ENCODE assay signal across 1 cellular context in the genomic region with DNA sequence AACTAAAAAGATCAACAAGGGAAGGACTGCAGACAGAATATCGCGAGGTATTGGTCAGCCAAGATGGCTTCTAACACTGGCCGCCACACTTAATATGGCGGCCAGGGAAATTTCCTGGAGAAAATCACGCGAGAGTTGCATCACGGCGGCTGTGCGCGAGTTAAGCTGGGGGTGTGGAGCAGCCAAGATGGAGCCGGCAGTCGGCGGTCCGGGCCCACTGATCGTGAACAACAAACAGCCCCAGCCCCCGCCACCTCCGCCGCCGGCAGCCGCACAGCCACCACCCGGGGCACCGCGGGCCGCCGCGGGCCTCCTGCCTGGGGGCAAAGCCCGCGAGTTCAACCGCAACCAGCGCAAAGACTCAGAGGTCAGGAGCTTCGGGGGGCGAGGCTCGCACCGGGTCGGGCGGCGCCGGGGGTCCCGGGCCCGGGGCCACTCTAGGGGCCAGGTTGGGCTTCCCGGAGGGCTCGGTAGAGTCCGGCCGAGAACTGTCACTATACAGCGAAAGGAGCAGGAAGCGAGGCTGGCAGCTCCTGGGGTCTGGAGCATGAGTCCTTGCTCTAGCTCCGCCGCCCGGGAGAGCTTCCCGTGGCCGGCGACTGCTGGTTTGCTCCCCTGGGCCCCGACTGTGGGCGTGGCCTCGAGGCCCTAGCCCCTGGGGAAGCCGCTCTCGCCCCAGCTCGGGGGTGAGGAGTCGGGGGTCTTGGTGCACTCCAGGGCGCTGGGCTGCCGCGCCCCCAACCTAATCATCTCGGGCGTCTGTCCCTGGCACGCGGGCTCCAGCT.
TF ChIP-seq lines count a peak whose summit lies in the region.

A gene with protein sequence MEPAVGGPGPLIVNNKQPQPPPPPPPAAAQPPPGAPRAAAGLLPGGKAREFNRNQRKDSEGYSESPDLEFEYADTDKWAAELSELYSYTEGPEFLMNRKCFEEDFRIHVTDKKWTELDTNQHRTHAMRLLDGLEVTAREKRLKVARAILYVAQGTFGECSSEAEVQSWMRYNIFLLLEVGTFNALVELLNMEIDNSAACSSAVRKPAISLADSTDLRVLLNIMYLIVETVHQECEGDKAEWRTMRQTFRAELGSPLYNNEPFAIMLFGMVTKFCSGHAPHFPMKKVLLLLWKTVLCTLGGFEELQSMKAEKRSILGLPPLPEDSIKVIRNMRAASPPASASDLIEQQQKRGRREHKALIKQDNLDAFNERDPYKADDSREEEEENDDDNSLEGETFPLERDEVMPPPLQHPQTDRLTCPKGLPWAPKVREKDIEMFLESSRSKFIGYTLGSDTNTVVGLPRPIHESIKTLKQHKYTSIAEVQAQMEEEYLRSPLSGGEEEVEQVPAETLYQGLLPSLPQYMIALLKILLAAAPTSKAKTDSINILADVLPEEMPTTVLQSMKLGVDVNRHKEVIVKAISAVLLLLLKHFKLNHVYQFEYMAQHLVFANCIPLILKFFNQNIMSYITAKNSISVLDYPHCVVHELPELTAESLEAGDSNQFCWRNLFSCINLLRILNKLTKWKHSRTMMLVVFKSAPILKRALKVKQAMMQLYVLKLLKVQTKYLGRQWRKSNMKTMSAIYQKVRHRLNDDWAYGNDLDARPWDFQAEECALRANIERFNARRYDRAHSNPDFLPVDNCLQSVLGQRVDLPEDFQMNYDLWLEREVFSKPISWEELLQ (plus strand): TSS at position 174 of the 785 bp plus-strand sequence. CDS start 14 bp downstream, at position 188.

TF ChIP-seq in K562, 482 proteins besides CTCF, POLR2A, EP300 and RAD21 (continued from another document and continues in another):
- TF ChIP-seq, protein P1, sequence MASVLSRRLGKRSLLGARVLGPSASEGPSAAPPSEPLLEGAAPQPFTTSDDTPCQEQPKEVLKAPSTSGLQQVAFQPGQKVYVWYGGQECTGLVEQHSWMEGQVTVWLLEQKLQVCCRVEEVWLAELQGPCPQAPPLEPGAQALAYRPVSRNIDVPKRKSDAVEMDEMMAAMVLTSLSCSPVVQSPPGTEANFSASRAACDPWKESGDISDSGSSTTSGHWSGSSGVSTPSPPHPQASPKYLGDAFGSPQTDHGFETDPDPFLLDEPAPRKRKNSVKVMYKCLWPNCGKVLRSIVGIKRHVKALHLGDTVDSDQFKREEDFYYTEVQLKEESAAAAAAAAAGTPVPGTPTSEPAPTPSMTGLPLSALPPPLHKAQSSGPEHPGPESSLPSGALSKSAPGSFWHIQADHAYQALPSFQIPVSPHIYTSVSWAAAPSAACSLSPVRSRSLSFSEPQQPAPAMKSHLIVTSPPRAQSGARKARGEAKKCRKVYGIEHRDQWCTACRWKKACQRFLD (CRISPR knock-in tag; IDR thresholded peaks at IDR 0.05), result peak; percentile 93
- TF ChIP-seq ZBTB17 (CRISPR knock-in tag; IDR thresholded peaks at IDR 0.05), result no peak; the same call in 1 of the 2 replicates
- no peak for TF ChIP-seq MIER1 (IDR thresholded peaks at IDR 0.05; ENCODE audit: low read depth)
- TF ChIP-seq HOXB6 (CRISPR knock-in tag; IDR thresholded peaks at IDR 0.05; ENCODE audit: borderline replicate concordance), result no peak
- TF ChIP-seq FOSL1 (tag; conservative IDR thresholded peaks at IDR 0.05), result peak; percentile 66
- peak; percentile 96 for TF ChIP-seq RBFOX2 (IDR thresholded peaks at IDR 0.05; ENCODE audit: low read depth, low read length)
- TF ChIP-seq SMAD4 (CRISPR knock-in tag; conservative IDR thresholded peaks at IDR 0.05), result peak; percentile 47; the same call in 1 of the 2 replicates
- TF ChIP-seq MEIS2 (IDR thresholded peaks at IDR 0.05; ENCODE audit: partially characterized antibody), result no peak
- no peak for TF ChIP-seq FOXA1 (IDR thresholded peaks at IDR 0.05; ENCODE audit: borderline replicate concordance)
- peak; percentile 87; the same call in 1 of the 2 replicates for TF ChIP-seq FOXP1 (CRISPR knock-in tag; IDR thresholded peaks at IDR 0.05)
- TF ChIP-seq, protein P2, sequence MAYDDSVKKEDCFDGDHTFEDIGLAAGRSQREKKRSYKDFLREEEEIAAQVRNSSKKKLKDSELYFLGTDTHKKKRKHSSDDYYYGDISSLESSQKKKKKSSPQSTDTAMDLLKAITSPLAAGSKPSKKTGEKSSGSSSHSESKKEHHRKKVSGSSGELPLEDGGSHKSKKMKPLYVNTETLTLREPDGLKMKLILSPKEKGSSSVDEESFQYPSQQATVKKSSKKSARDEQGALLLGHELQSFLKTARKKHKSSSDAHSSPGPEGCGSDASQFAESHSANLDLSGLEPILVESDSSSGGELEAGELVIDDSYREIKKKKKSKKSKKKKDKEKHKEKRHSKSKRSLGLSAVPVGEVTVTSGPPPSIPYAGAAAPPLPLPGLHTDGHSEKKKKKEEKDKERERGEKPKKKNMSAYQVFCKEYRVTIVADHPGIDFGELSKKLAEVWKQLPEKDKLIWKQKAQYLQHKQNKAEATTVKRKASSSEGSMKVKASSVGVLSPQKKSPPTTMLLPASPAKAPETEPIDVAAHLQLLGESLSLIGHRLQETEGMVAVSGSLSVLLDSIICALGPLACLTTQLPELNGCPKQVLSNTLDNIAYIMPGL (CRISPR knock-in tag; IDR thresholded peaks at IDR 0.05), result no peak
- no peak for TF ChIP-seq OTX1 (CRISPR knock-in tag; IDR thresholded peaks at IDR 0.05)
- TF ChIP-seq, protein P3, sequence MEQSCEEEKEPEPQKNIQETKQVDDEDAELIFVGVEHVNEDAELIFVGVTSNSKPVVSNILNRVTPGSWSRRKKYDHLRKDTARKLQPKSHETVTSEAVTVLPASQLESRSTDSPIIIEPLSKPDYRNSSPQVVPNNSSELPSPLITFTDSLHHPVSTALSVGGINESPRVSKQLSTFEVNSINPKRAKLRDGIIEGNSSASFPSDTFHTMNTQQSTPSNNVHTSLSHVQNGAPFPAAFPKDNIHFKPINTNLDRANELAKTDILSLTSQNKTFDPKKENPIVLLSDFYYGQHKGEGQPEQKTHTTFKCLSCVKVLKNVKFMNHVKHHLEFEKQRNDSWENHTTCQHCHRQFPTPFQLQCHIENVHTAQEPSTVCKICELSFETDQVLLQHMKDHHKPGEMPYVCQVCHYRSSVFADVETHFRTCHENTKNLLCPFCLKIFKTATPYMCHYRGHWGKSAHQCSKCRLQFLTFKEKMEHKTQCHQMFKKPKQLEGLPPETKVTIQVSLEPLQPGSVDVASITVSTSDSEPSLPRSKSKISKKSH (CRISPR knock-in tag; IDR thresholded peaks at IDR 0.05), result no peak
- no peak for TF ChIP-seq PURB (CRISPR knock-in tag; IDR thresholded peaks at IDR 0.05; ENCODE audit: low read depth)
- TF ChIP-seq TAF1 (IDR thresholded peaks at IDR 0.05; ENCODE audit: control insufficient read depth, extremely low read depth, insufficient read depth, low read length, severe bottlenecking), result peak; percentile 94
- TF ChIP-seq, protein P4, sequence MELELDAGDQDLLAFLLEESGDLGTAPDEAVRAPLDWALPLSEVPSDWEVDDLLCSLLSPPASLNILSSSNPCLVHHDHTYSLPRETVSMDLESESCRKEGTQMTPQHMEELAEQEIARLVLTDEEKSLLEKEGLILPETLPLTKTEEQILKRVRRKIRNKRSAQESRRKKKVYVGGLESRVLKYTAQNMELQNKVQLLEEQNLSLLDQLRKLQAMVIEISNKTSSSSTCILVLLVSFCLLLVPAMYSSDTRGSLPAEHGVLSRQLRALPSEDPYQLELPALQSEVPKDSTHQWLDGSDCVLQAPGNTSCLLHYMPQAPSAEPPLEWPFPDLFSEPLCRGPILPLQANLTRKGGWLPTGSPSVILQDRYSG (tag; conservative IDR thresholded peaks at IDR 0.05; ENCODE audit: low read depth), result no peak; the same call in 1 of the 2 replicates
- no peak for TF ChIP-seq TOE1 (IDR thresholded peaks at IDR 0.05; ENCODE audit: borderline replicate concordance)
- no peak for TF ChIP-seq TOE1 (CRISPR knock-in tag; IDR thresholded peaks at IDR 0.05; ENCODE audit: borderline replicate concordance, low read depth)
- TF ChIP-seq, protein P5, sequence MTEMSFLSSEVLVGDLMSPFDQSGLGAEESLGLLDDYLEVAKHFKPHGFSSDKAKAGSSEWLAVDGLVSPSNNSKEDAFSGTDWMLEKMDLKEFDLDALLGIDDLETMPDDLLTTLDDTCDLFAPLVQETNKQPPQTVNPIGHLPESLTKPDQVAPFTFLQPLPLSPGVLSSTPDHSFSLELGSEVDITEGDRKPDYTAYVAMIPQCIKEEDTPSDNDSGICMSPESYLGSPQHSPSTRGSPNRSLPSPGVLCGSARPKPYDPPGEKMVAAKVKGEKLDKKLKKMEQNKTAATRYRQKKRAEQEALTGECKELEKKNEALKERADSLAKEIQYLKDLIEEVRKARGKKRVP (CRISPR knock-in tag; IDR thresholded peaks at IDR 0.05), result peak; percentile 77
- TF ChIP-seq ZNF24 (IDR thresholded peaks at IDR 0.05), result no peak
- no peak for TF ChIP-seq SNIP1 (IDR thresholded peaks at IDR 0.05; ENCODE audit: low read depth)
- TF ChIP-seq KLF1 (tag; IDR thresholded peaks at IDR 0.05), result no peak
- no peak for TF ChIP-seq ZFP1 (CRISPR knock-in tag; IDR thresholded peaks at IDR 0.05)
- TF ChIP-seq TAF9B (IDR thresholded peaks at IDR 0.05; ENCODE audit: partially characterized antibody), result peak; percentile 84
- TF ChIP-seq ZNF644 (tag; IDR thresholded peaks at IDR 0.05; ENCODE audit: low read depth), result peak; percentile 98
- TF ChIP-seq IFI16 (CRISPR knock-in tag; IDR thresholded peaks at IDR 0.05), result no peak
- TF ChIP-seq, protein P6, sequence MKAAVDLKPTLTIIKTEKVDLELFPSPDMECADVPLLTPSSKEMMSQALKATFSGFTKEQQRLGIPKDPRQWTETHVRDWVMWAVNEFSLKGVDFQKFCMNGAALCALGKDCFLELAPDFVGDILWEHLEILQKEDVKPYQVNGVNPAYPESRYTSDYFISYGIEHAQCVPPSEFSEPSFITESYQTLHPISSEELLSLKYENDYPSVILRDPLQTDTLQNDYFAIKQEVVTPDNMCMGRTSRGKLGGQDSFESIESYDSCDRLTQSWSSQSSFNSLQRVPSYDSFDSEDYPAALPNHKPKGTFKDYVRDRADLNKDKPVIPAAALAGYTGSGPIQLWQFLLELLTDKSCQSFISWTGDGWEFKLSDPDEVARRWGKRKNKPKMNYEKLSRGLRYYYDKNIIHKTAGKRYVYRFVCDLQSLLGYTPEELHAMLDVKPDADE (conservative IDR thresholded peaks at IDR 0.05; ENCODE audit: control insufficient read depth, low read depth, low read length), result no peak; the same call in 1 of the 2 replicates
- TF ChIP-seq ZKSCAN3 (CRISPR knock-in tag; IDR thresholded peaks at IDR 0.05), result no peak
- TF ChIP-seq ZNF239 (CRISPR knock-in tag; IDR thresholded peaks at IDR 0.05), result peak; percentile 39; the same call in 1 of the 2 replicates
- no peak; the same call in 1 of the 2 replicates for TF ChIP-seq BCL6 (CRISPR knock-in tag; IDR thresholded peaks at IDR 0.05)
- 0 out of 2 replicates have a peak, but pooled peaks have one; percentile 28 for TF ChIP-seq ZNF212 (CRISPR knock-in tag; IDR thresholded peaks at IDR 0.05)
- TF ChIP-seq ZNF3 (CRISPR knock-in tag; IDR thresholded peaks at IDR 0.05), result no peak
- TF ChIP-seq ZNF347 (CRISPR knock-in tag; IDR thresholded peaks at IDR 0.05; ENCODE audit: low read depth), result no peak
- TF ChIP-seq NFATC3 (IDR thresholded peaks at IDR 0.05), result no peak
- 0 out of 2 replicates have a peak, but pooled peaks have one; percentile 43 for TF ChIP-seq JUN (IDR thresholded peaks at IDR 0.05; ENCODE audit: borderline replicate concordance, low read depth, low read length)
- TF ChIP-seq JUN (CRISPR knock-in tag; IDR thresholded peaks at IDR 0.05; ENCODE audit: borderline replicate concordance), result no peak; the same call in 1 of the 2 replicates
- TF ChIP-seq SPI1 (IDR thresholded peaks at IDR 0.05; ENCODE audit: borderline replicate concordance, low read depth, low read length), result no peak
- peak; percentile 68; a peak in 3 of 4 replicates for TF ChIP-seq SIN3A (IDR thresholded peaks at IDR 0.05; ENCODE audit: borderline replicate concordance in 2 of 2, control insufficient read depth in 1 of 2, low read depth in 2 of 2, low read length in 2 of 2)
- TF ChIP-seq ZNF431 (CRISPR knock-in tag; IDR thresholded peaks at IDR 0.05), result peak; percentile 65
- TF ChIP-seq, protein P7, sequence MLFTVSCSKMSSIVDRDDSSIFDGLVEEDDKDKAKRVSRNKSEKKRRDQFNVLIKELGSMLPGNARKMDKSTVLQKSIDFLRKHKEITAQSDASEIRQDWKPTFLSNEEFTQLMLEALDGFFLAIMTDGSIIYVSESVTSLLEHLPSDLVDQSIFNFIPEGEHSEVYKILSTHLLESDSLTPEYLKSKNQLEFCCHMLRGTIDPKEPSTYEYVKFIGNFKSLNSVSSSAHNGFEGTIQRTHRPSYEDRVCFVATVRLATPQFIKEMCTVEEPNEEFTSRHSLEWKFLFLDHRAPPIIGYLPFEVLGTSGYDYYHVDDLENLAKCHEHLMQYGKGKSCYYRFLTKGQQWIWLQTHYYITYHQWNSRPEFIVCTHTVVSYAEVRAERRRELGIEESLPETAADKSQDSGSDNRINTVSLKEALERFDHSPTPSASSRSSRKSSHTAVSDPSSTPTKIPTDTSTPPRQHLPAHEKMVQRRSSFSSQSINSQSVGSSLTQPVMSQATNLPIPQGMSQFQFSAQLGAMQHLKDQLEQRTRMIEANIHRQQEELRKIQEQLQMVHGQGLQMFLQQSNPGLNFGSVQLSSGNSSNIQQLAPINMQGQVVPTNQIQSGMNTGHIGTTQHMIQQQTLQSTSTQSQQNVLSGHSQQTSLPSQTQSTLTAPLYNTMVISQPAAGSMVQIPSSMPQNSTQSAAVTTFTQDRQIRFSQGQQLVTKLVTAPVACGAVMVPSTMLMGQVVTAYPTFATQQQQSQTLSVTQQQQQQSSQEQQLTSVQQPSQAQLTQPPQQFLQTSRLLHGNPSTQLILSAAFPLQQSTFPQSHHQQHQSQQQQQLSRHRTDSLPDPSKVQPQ (CRISPR knock-in tag; IDR thresholded peaks at IDR 0.05; ENCODE audit: borderline replicate concordance), result no peak
- TF ChIP-seq, protein P8, sequence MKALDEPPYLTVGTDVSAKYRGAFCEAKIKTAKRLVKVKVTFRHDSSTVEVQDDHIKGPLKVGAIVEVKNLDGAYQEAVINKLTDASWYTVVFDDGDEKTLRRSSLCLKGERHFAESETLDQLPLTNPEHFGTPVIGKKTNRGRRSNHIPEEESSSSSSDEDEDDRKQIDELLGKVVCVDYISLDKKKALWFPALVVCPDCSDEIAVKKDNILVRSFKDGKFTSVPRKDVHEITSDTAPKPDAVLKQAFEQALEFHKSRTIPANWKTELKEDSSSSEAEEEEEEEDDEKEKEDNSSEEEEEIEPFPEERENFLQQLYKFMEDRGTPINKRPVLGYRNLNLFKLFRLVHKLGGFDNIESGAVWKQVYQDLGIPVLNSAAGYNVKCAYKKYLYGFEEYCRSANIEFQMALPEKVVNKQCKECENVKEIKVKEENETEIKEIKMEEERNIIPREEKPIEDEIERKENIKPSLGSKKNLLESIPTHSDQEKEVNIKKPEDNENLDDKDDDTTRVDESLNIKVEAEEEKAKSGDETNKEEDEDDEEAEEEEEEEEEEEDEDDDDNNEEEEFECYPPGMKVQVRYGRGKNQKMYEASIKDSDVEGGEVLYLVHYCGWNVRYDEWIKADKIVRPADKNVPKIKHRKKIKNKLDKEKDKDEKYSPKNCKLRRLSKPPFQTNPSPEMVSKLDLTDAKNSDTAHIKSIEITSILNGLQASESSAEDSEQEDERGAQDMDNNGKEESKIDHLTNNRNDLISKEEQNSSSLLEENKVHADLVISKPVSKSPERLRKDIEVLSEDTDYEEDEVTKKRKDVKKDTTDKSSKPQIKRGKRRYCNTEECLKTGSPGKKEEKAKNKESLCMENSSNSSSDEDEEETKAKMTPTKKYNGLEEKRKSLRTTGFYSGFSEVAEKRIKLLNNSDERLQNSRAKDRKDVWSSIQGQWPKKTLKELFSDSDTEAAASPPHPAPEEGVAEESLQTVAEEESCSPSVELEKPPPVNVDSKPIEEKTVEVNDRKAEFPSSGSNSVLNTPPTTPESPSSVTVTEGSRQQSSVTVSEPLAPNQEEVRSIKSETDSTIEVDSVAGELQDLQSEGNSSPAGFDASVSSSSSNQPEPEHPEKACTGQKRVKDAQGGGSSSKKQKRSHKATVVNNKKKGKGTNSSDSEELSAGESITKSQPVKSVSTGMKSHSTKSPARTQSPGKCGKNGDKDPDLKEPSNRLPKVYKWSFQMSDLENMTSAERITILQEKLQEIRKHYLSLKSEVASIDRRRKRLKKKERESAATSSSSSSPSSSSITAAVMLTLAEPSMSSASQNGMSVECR (CRISPR knock-in tag; IDR thresholded peaks at IDR 0.05), result no peak; the same call in 1 of the 2 replicates
- TF ChIP-seq CTBP1 (IDR thresholded peaks at IDR 0.05; ENCODE audit: borderline replicate concordance), result no peak
